Comparison of ENCODE assay signal across 14 cellular contexts in the genomic region with DNA sequence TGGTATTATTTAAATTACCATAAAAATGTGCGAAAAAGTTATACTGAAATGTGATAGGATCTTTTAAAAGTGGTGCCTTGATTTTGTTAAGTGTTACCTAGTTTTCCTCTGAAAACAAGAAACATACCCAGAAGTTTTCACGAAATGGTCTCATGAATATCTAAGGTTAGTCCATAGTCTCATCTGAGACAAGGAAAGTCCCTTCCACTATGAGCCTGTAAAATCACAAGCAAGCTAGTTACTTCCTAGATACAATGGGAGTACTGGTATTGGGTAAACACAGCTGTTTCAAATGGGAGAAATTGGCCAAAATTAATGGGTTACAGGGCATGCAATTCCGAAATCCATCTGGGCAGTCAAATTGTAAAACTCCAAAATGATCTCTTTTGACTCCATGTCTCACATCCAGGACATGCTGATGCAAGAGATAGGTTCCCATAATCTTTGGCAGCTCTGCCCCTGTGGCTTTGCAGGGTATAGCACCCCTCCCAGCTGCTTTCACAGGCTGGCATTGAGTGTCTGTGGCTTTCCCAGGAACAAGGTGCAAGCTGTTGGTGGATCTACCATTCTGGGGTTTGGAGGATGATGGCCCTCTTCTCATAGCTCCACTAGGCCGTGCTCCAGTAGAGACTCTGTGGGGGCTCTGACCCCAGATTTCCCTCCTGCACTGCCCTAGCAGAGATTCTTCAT.
DNase-seq lines count a peak whose midpoint lies in the region; ATAC-seq and TF ChIP-seq lines count a peak whose summit lies in the region.
"Had no signal": no experiment of that assay in that cellular context is flagged by ENCODE, and none has a peak within 500 bp of the region (broad histone marks: within the 10 kb centered on the region; RNA-seq: fewer than 3 reads in every experiment).

No MANE protein-coding gene starts in this region.

- no peaks in the 10 kb centered on the region for H3K9me3 Mint-ChIP-seq in type B pancreatic cell

- no peaks in the 10 kb centered on the region for H3K27me3 Mint-ChIP-seq in type B pancreatic cell
- H3K27me3 Mint-ChIP-seq: activated naive CD4-positive, alpha-beta T cell treated with anti-CD3 and anti-CD28 coated beads, Interleukin-2, amount 50 U/mL, for 24 hours had no signal

- H3K4me1 Mint-ChIP-seq in type B pancreatic cell (ENCODE audit: unreplicated experiment) = peaks cover 8% of the 10 kb centered on the region
- H3K4me1 Mint-ChIP-seq: activated naive CD4-positive, alpha-beta T cell treated with anti-CD3 and anti-CD28 coated beads, Interleukin-2, amount 50 U/mL, for 24 hours had no signal

- H3K36me3 Mint-ChIP-seq in type B pancreatic cell = no peaks in the 10 kb centered on the region
- H3K36me3 Mint-ChIP-seq: activated naive CD4-positive, alpha-beta T cell treated with anti-CD3 and anti-CD28 coated beads, Interleukin-2, amount 50 U/mL, for 24 hours had no signal

- H3K27ac Mint-ChIP-seq in type B pancreatic cell = no peak overlapping the region
- H3K27ac Mint-ChIP-seq: activated naive CD4-positive, alpha-beta T cell treated with anti-CD3 and anti-CD28 coated beads, Interleukin-2, amount 50 U/mL, for 24 hours had no signal

- peak; percentile 35 for TF ChIP-seq CTCF in type B pancreatic cell (conservative IDR thresholded peaks at IDR 0.05)

- ATAC-seq in HG02885 (IDR thresholded peaks at IDR 0.05; ENCODE audit: poor library complexity, unreplicated experiment) = no peak
- no peak for ATAC-seq in GM21723 (IDR thresholded peaks at IDR 0.05; ENCODE audit: unreplicated experiment)

- DNase-seq in SHP77 (lab: John Stamatoyannopoulos, UW) (peak; percentile 44 to 50), SHP77 treated with DMSO at 0.1 percent for 48 hours (lab: John Stamatoyannopoulos, UW) (no peak), OCI-M1 (lab: John Stamatoyannopoulos, UW) (peak; percentile 28), fibroblast of gingiva (ENCODE audit: low read depth) (peak; percentile 78), type B pancreatic cell (ENCODE audit: extremely low spot score, unreplicated experiment) (no peak)
- no peak for DNase-seq in activated CD8-positive, alpha-beta memory T cell treated with anti-CD3 and anti-CD28 coated beads for 24 hours
- DNase-seq: activated CD4-positive, alpha-beta T cell treated with anti-CD3 and anti-CD28 coated beads for 1 hour; activated CD8-positive, alpha-beta memory T cell treated with anti-CD3 and anti-CD28 coated beads, Interleukin-2, amount 50 U/mL, for 48 hours; glutamatergic neuron; RPMI8226; stomach had no signal

- H3K4me3 Mint-ChIP-seq in type B pancreatic cell = no peak overlapping the region
- H3K4me3 Mint-ChIP-seq: activated naive CD4-positive, alpha-beta T cell treated with anti-CD3 and anti-CD28 coated beads, Interleukin-2, amount 50 U/mL, for 24 hours had no signal

Comparison
In these comparisons a context has a peak if more than half of its experiments do, and no peak if none do; other contexts are left out.
1. DNase-seq: peak in SHP77 (2 of 2), OCI-M1 (single experiment) and fibroblast of gingiva (single experiment); none in SHP77 treated with DMSO at 0.1 percent for 48 hours (single experiment), type B pancreatic cell (single experiment) and activated CD8-positive, alpha-beta memory T cell treated with anti-CD3 and anti-CD28 coated beads for 24 hours (single experiment).